ENCODE assay signal across 8 cellular contexts in genomic region chr15:68187559-68187958, GRCh38. TPM values are rescaled to one million over a fixed set of nuclear protein-coding genes. Genes with fewer than 3 reads are reported as not detected.
DNase-seq lines count a peak whose midpoint lies in the region; TF ChIP-seq lines count a peak whose summit lies in the region.

No MANE protein-coding gene starts in this region.

- peaks cover 28% of the 10 kb centered on the region for H3K4me1 ChIP-seq in ACC112 (ENCODE audit: control insufficient read depth, insufficient read depth, low read length, unreplicated experiment)
- H3K4me1 ChIP-seq in PC-9 (replicated peaks; ENCODE audit: insufficient read depth) = no peaks in the 10 kb centered on the region

- H4K20me1 ChIP-seq in PC-9 (ENCODE audit: insufficient read depth) = no peaks in the 10 kb centered on the region

- H3K27me3 ChIP-seq in ACC112 (ENCODE audit: insufficient read depth, low read length) = no peaks in the 10 kb centered on the region
- H3K27me3 ChIP-seq in PC-9 (ENCODE audit: insufficient read depth, low read depth) = no peaks in the 10 kb centered on the region

- H3K36me3 ChIP-seq in ACC112 (ENCODE audit: insufficient read depth, low read length) (peaks cover 46% of the 10 kb centered on the region), PC-9 (ENCODE audit: low read depth) (0 out of 2 replicates have a peak, but pooled peaks cover 11% of the 10 kb centered on the region)

- H3K4me3 ChIP-seq in ACC112 (ENCODE audit: low read depth, low read length) (peak overlapping the region; percentile 53), PC-9 (no peak overlapping the region)

- no peaks in the 10 kb centered on the region for H3F3A ChIP-seq in PC-9 (ENCODE audit: insufficient read depth, low read depth)

- peaks cover 44% of the 10 kb centered on the region for H3K36me3 Mint-ChIP-seq in mesothelial cell of epicardium

- no peak for TF ChIP-seq CTCF in mesothelial cell of epicardium (IDR thresholded peaks at IDR 0.05; ENCODE audit: unreplicated experiment)
- no peak for TF ChIP-seq CTCF in PC-9 (conservative IDR thresholded peaks at IDR 0.05)

- H3K27ac ChIP-seq in ACC112 (ENCODE audit: low read depth, low read length) (peak overlapping the region; percentile 59), PC-9 (no peak overlapping the region)

- no peaks in the 10 kb centered on the region for H3K79me2 ChIP-seq in ACC112 (ENCODE audit: control insufficient read depth, insufficient read depth, low read length, unreplicated experiment)
- H3K79me2 ChIP-seq in PC-9 (ENCODE audit: low read depth) = no peaks in the 10 kb centered on the region

- H2AFZ ChIP-seq in ACC112 (ENCODE audit: low read length, unreplicated experiment) = no peak overlapping the region
- no peak overlapping the region for H2AFZ ChIP-seq in PC-9

- H3K27me3 Mint-ChIP-seq in mesothelial cell of epicardium (ENCODE audit: low read depth) = no peaks in the 10 kb centered on the region

- intact Hi-C loops in PC-9 (cut with micrococcal nuclease; ENCODE audit: unreplicated experiment) = no loop called here

- no peaks in the 10 kb centered on the region for H3K9me2 ChIP-seq in PC-9 (ENCODE audit: insufficient read depth)

- no peaks in the 10 kb centered on the region for H3K9me3 ChIP-seq in PC-9 (ENCODE audit: insufficient read depth, low read depth)

- H3K27ac Mint-ChIP-seq in mesothelial cell of epicardium = peak overlapping the region; percentile 58

- DNase-seq in NCI-H1694 (lab: John Stamatoyannopoulos, UW) (peak; percentile 64), cerebellum (ENCODE audit: low spot score) (peak; percentile 70), mesothelial cell of epicardium (ENCODE audit: low spot score in 2 of 2, unreplicated experiment in 2 of 2) (no peak), T-helper 1 cell (no peak), HuH-7.5 (ENCODE audit: low spot score) (no peak), PC-9 (no peak)
- no peak for DNase-seq in activated CD4-positive, alpha-beta T cell treated with anti-CD3 and anti-CD28 coated beads, Interleukin-2, amount 50 U/mL, for 1 hour

- BruUV-seq in PC-9 (replicated peaks; lab: Mats Ljungman, UMichigan) = no TSS peak

- H3K9me3 Mint-ChIP-seq in mesothelial cell of epicardium = no peaks in the 10 kb centered on the region

- no peak overlapping the region for H3K4me2 ChIP-seq in PC-9

- POLR2A ChIA-PET in PC-9 (lab: Charles Lee; ENCODE audit: unreplicated experiment) = no interaction called here

- peaks cover 33% of the 10 kb centered on the region for H3K4me1 Mint-ChIP-seq in mesothelial cell of epicardium

- no peak overlapping the region for H3K4me3 Mint-ChIP-seq in mesothelial cell of epicardium

- CTCF ChIA-PET in PC-9 (lab: Charles Lee) = no interaction called here

RNA-seq across cellular contexts. Expression of gene CALML4, which starts 17.6 kb away (rescaled TPM):
- 6.3 TPM for total RNA-seq in cerebellum
- total RNA-seq in mesothelial cell of epicardium = 8.3 to 10.2 TPM (median 8.4 TPM) in 3 replicates
- 10.9 and 12.6 TPM in 2 replicates for total RNA-seq in PC-9 (2021)

RNA-seq across cellular contexts. Expression of gene CLN6, which starts 42.0 kb away (rescaled TPM):
- total RNA-seq in cerebellum = 14.8 TPM
- total RNA-seq in mesothelial cell of epicardium = 35.1 to 35.8 TPM (median 35.3 TPM) in 3 replicates
- 38.5 and 48.7 TPM in 2 replicates for total RNA-seq in PC-9 (2021)

Comparison
In these comparisons a context has a peak if more than half of its experiments do, and no peak if none do; other contexts are left out.
1. DNase-seq: peak in NCI-H1694 (single experiment) and cerebellum (single experiment); none in mesothelial cell of epicardium (0 of 2), T-helper 1 cell (0 of 5), HuH-7.5 (single experiment), PC-9 (0 of 2) and activated CD4-positive, alpha-beta T cell treated with anti-CD3 and anti-CD28 coated beads, Interleukin-2, amount 50 U/mL, for 1 hour (single experiment).